Comparison of ENCODE assay signal across 2 cellular contexts in the genomic region with DNA sequence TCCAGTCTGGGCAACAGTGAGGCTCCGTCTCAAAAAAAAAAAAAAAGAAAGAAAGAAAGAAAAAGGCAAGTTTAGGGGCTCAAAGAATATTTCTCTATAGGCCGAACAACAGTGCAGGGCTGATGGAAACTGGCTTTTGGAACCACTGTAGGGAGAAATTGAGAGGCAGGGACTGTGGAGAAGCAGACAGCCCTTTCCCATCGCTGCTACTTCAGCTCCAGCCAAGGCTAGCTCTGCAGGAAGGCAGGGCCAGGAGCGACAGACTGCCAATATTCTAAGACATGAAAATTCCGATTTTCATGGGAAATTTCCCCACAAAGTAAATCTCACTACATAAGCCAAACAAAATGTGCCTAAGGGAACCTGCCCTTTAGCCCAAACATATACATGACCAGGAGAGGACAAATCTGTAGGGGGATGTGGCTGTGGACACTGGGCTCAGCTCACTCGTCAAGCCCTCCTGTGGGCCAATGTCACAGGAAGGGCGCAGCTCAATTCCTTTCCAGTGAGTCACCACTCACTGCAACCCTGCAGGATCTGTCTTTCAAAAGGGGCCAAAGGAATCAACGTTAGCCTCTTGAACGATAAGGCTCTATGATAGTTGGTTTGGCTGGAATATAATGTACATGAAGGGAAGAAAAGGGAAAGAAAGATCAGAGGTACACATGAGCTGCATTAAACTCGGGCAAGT. TPM values are rescaled to one million over a fixed set of nuclear protein-coding genes. Genes with fewer than 3 reads are reported as not detected.
"Had no signal": no experiment of that assay in that cellular context is flagged by ENCODE, and none has a peak within 500 bp of the region (broad histone marks: within the 10 kb centered on the region; RNA-seq: fewer than 3 reads in every experiment).

No MANE protein-coding gene starts in this region.

RNA-seq across cellular contexts. Expression of a gene that starts 19.0 kb away (rescaled TPM):
- total RNA-seq: cardiac septum, LHCN-M2 had no signal
